In the genomic region with DNA sequence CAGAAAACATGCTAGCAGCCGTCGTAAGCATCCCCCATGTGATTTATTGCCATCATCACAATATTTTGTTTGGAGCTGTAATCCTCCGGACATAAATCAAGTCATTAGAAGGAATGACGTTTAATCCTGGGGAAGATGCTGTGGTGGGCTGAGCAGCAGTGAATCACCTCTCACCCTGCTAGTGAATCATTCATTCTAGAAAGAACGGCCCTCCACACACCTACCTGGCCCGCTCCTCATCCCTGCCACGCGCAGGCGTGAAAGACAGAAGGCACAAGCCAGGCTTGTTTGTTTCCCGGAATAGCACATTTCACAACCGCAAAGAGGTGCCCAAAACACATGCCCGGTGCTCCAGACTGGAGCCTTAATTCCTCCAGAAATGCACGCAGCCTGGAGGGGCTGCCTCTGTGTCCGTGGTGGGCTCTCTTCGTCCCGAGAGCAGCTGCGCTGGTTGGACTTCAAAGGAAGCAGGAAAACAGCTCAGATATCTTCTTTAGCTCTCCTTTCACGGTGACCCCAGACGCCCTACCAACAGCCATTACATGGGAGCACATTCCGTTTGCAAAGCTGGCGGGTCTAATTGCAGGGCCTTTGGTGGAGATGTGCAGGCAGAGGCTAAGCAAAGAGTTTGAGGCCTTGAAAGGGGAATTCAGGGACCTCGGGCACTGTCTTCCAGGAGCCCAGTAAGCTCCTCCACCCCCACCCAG, we compare ENCODE assay signal across 20 cellular contexts. TPM values are rescaled to one million over a fixed set of nuclear protein-coding genes. Genes with fewer than 3 reads are reported as not detected.
A peak's percentile ranks its signal among the peaks of the same experiment; 100 is the strongest.
DNase-seq lines count a peak whose midpoint lies in the region; ATAC-seq and TF ChIP-seq lines count a peak whose summit lies in the region.
"Had no signal": no experiment of that assay in that cellular context is flagged by ENCODE, and none has a peak within 500 bp of the region (broad histone marks: within the 10 kb centered on the region; RNA-seq: fewer than 3 reads in every experiment).

No MANE protein-coding gene starts in this region.

- POLR2A ChIA-PET in A673 (lab: Charles Lee; ENCODE audit: low non-redundant PET) = no interaction called here

- no peak overlapping the region for H3K4me3 ChIP-seq in A673 (ENCODE audit: low read depth, low read length, poor library complexity, severe bottlenecking)
- H3K4me3 ChIP-seq in H7 (ENCODE audit: insufficient read depth, low read depth, low read length) = no peak overlapping the region
- H3K4me3 ChIP-seq in osteoblast (ENCODE audit: insufficient read depth, low read length) = no peak overlapping the region
- no peak overlapping the region for H3K4me3 ChIP-seq in testis
- H3K4me3 ChIP-seq: GM23248, K562 had no signal

- H3K9me3 Mint-ChIP-seq in brain (peaks cover 0 to 6% (median 0%) of the 10 kb centered on the region in 5 experiments), mesothelial cell of epicardium (no peaks in the 10 kb centered on the region)
- H3K9me3 Mint-ChIP-seq: CD4-positive, CD25-positive, alpha-beta regulatory T cell had no signal

- H3K36me3 Mint-ChIP-seq in brain (no peaks in the 10 kb centered on the region), mesothelial cell of epicardium (no peaks in the 10 kb centered on the region)
- H3K36me3 Mint-ChIP-seq: CD4-positive, CD25-positive, alpha-beta regulatory T cell had no signal

- H3K27ac ChIP-seq in A673 (ENCODE audit: low read depth, low read length, poor library complexity, severe bottlenecking) (no peak overlapping the region), osteoblast (ENCODE audit: low read depth, low read length) (no peak overlapping the region), testis (no peak overlapping the region)
- H3K27ac ChIP-seq: GM23248 had no signal

- H3K27ac Mint-ChIP-seq in brain (peak overlapping the region in 4 of 5 experiments; percentile 9 to 86 (median 80)), mesothelial cell of epicardium (no peak overlapping the region)
- H3K27ac Mint-ChIP-seq: B cell; CD4-positive, CD25-positive, alpha-beta regulatory T cell had no signal

- H3K27me3 ChIP-seq in A673 (replicated peaks; ENCODE audit: insufficient read depth, low read depth, low read length, poor library complexity) (no peaks in the 10 kb centered on the region), H7 (ENCODE audit: control insufficient read depth, insufficient read depth, low read length) (no peaks in the 10 kb centered on the region), osteoblast (ENCODE audit: insufficient read depth, low read length) (peaks cover 7% of the 10 kb centered on the region), testis (no peaks in the 10 kb centered on the region)

- H3K4me1 Mint-ChIP-seq in brain (peaks cover 63% of the 10 kb centered on the region), mesothelial cell of epicardium (no peaks in the 10 kb centered on the region)
- H3K4me1 Mint-ChIP-seq: B cell; CD4-positive, CD25-positive, alpha-beta regulatory T cell had no signal

- intact Hi-C loops in A673 (cut with micrococcal nuclease; ENCODE audit: unreplicated experiment) = no loop called here
- intact Hi-C loops in testis (cut with DNase I; ENCODE audit: low total_unique reads) = no loop called here

- DNase-seq in A673 (ENCODE audit: low spot score) = peak; percentile 42
- DNase-seq in H7 = peak; percentile 43
- DNase-seq in osteoblast (ENCODE audit: insufficient read length, low spot score, missing footprints) = peak; percentile 51
- DNase-seq in testis = no peak
- DNase-seq in mesothelial cell of epicardium (ENCODE audit: low spot score in 2 of 2, unreplicated experiment in 2 of 2) = no peak
- DNase-seq: Caco-2; CD4-positive, CD25-positive, alpha-beta regulatory T cell; DMS79; GM23248; NCI-H1436 treated with DMSO at 0.1 percent for 48 hours; NCI-H2081 treated with DMSO at 0.1 percent for 48 hours; NCI-H226; NCI-H524 treated with DMSO at 0.1 percent for 48 hours; NK-92 treated with Interleukin-12 subunit alpha and Interleukin-12 subunit beta, amount 100 ng/mL, for 24 hours; SHP77 treated with DMSO at 0.1 percent for 48 hours had no signal

- ATAC-seq in GM21367 (IDR thresholded peaks at IDR 0.05; ENCODE audit: unreplicated experiment) = no peak
- ATAC-seq: HCT116, K562 had no signal

- H3K27me3 Mint-ChIP-seq in brain = peaks cover 5% of the 10 kb centered on the region
- H3K27me3 Mint-ChIP-seq in mesothelial cell of epicardium (ENCODE audit: low read depth) = peaks cover 9% of the 10 kb centered on the region
- H3K27me3 Mint-ChIP-seq: CD4-positive, CD25-positive, alpha-beta regulatory T cell had no signal

- no peak overlapping the region for H2AFZ ChIP-seq in osteoblast (ENCODE audit: low read length)
- H2AFZ ChIP-seq: GM23248 had no signal

- H3K4me1 ChIP-seq in A673 (ENCODE audit: insufficient read depth, low read length, poor library complexity, severe bottlenecking) = peaks cover 29% of the 10 kb centered on the region
- no peaks in the 10 kb centered on the region for H3K4me1 ChIP-seq in osteoblast (ENCODE audit: insufficient read depth, low read length)
- H3K4me1 ChIP-seq in testis = no peaks in the 10 kb centered on the region
- H3K4me1 ChIP-seq: Caco-2 had no signal

- H3K9me3 ChIP-seq in A673 (ENCODE audit: low read depth, low read length, poor library complexity, severe bottlenecking) (no peaks in the 10 kb centered on the region), osteoblast (ENCODE audit: low read depth, low read length) (no peaks in the 10 kb centered on the region), testis (no peaks in the 10 kb centered on the region)
- H3K9me3 ChIP-seq: Caco-2 had no signal

- TF ChIP-seq POLR2A in testis (IDR thresholded peaks at IDR 0.05) = no peak

- H3K36me3 ChIP-seq in A673 (ENCODE audit: insufficient read depth, low read length, poor library complexity, severe bottlenecking) (no peaks in the 10 kb centered on the region), H7 (replicated peaks; ENCODE audit: control insufficient read depth, insufficient read depth, low read length) (no peaks in the 10 kb centered on the region), osteoblast (ENCODE audit: insufficient read depth, low read length) (no peaks in the 10 kb centered on the region), testis (ENCODE audit: low read depth, missing control alignments) (no peaks in the 10 kb centered on the region)

- CTCF ChIA-PET in A673 (lab: Charles Lee) = interaction anchor here (2.0 kb wide), 1 partner anchor 23 kb away, joined by 6 read pairs; no protein-coding TSS in a partner anchor

- H3K4me2 ChIP-seq in osteoblast (ENCODE audit: insufficient read depth, low read length) = no peak overlapping the region

- TF ChIP-seq CTCF in A673 (conservative IDR thresholded peaks at IDR 0.05; ENCODE audit: low read depth, low read length) (no peak), brain (conservative IDR thresholded peaks at IDR 0.05) (no peak), osteoblast (IDR thresholded peaks at IDR 0.05; ENCODE audit: extremely low read depth, low read depth, low read length) (no peak), testis (IDR thresholded peaks at IDR 0.05) (no peak), mesothelial cell of epicardium (IDR thresholded peaks at IDR 0.05; ENCODE audit: unreplicated experiment) (no peak)

- H4K20me1 ChIP-seq in osteoblast (ENCODE audit: insufficient read depth, low read length) = no peaks in the 10 kb centered on the region

- H3K4me3 Mint-ChIP-seq in brain (peak overlapping the region in 2 of 5 experiments; percentile 24 to 56), mesothelial cell of epicardium (no peak overlapping the region)
- H3K4me3 Mint-ChIP-seq: B cell; CD4-positive, CD25-positive, alpha-beta regulatory T cell had no signal

- no TSS peak for BruUV-seq in A673 (replicated peaks; lab: Mats Ljungman, UMichigan)

- H3K79me2 ChIP-seq in osteoblast (ENCODE audit: insufficient read depth, low read length) = no peaks in the 10 kb centered on the region

- 42 to 55% methylated on average over 20 to 22 of the region's 22 CpGs for whole genome bisulfite sequencing in testis, 2 donors

RNA-seq across cellular contexts. Expression of a gene that starts 41.2 kb away (rescaled TPM):
- total RNA-seq in A673 (2021) (8.9 and 9.9 TPM in 2 replicates), osteoblast (39.5 and 55.7 TPM in 2 replicates), testis (100 to 1,000 TPM in 1 of 2 donors, 10 to 100 TPM in 1; 61.9 to 110 TPM), mesothelial cell of epicardium (48.1 to 51.6 TPM (median 49.1 TPM) in 3 replicates)
- total RNA-seq in H7 (2014; rRNA removed; shearing (Covaris generic)) = 44.9 and 47.4 TPM in 2 replicates
- polyA plus RNA-seq in brain (ENCODE audit: insufficient read depth, low read depth, low replicate concordance) (13.7 TPM), testis (ENCODE audit: insufficient read depth, low read depth, low replicate concordance) (26.3 TPM)

Comparison
In these comparisons a context has a peak if more than half of its experiments do, and no peak if none do; other contexts are left out.
1. DNase-seq: peak in A673 (single experiment), H7 (single experiment) and osteoblast (single experiment); none in testis (single experiment) and mesothelial cell of epicardium (0 of 2).